8 cellular contexts compared by ENCODE assay signal in genomic region chr6:115896538-115897129, GRCh38.
A peak's percentile ranks its signal among the peaks of the same experiment; 100 is the strongest.
DNase-seq lines count a peak whose midpoint lies in the region; ATAC-seq, FAIRE-seq and TF ChIP-seq lines count a peak whose summit lies in the region.

No MANE protein-coding gene starts in this region.

- H3K27ac ChIP-seq in fibroblast of lung (ENCODE audit: insufficient read depth, low read length) = no peak overlapping the region

- H3K36me3 ChIP-seq in fibroblast of lung (ENCODE audit: control insufficient read depth, insufficient read depth, low read length) = no peaks in the 10 kb centered on the region

- no peaks in the 10 kb centered on the region for H3K9me3 ChIP-seq in fibroblast of lung (ENCODE audit: control insufficient read depth, insufficient read depth, low read depth, low read length)

- H3K27me3 ChIP-seq in fibroblast of lung (ENCODE audit: control insufficient read depth, insufficient read depth, low read length) = no peaks in the 10 kb centered on the region

- H2AFZ ChIP-seq in fibroblast of lung (ENCODE audit: low read length) = no peak overlapping the region

- H4K20me1 ChIP-seq in fibroblast of lung (ENCODE audit: control insufficient read depth, extremely low read depth, insufficient read depth, low read length) = no peaks in the 10 kb centered on the region

- no peak overlapping the region for H3K9ac ChIP-seq in fibroblast of lung (ENCODE audit: insufficient read depth, low read length)

- peak; percentile 53 for ATAC-seq in HG03378 (IDR thresholded peaks at IDR 0.05; ENCODE audit: unreplicated experiment)

- TF ChIP-seq CTCF in GM12875 (IDR thresholded peaks at IDR 0.05; ENCODE audit: borderline replicate concordance, insufficient read depth, low read depth, low read length) (peak; percentile 56; the same call in 1 of the 2 replicates), fibroblast of lung (conservative IDR thresholded peaks at IDR 0.05 in 1 of 2, IDR thresholded peaks at IDR 0.05 in 1 of 2; ENCODE audit: low read depth in 1 of 2, low read length in 2 of 2) (peak; percentile 81 to 85)

- H3K4me3 ChIP-seq in GM12875 (ENCODE audit: low read depth, low read length) = no peak overlapping the region
- no peak overlapping the region for H3K4me3 ChIP-seq in fibroblast of lung (replicated peaks in 1 of 4; ENCODE audit: control extremely low read depth in 1 of 4, insufficient read depth in 1 of 4, low read depth in 3 of 4, low read length in 4 of 4)

- H3K4me2 ChIP-seq in fibroblast of lung (ENCODE audit: extremely low read depth, insufficient read depth, low read length) = no peak overlapping the region

- peak; percentile 76 for FAIRE-seq in RCC 7860 (lab: Jason Lieb, UNC)

- no peaks in the 10 kb centered on the region for H3K4me1 ChIP-seq in fibroblast of lung (ENCODE audit: control insufficient read depth, extremely low read depth, insufficient read depth, low read length)

- H3K79me2 ChIP-seq in fibroblast of lung (ENCODE audit: control insufficient read depth, insufficient read depth, low read length) = no peaks in the 10 kb centered on the region

- peak; percentile 45 for DNase-seq in AG08396 (ENCODE audit: low spot score)
- DNase-seq in RCC 7860 (ENCODE audit: low spot score) = no peak
- peak; percentile 16 to 60 for DNase-seq in fibroblast of lung (ENCODE audit: low read depth in 2 of 2)
- peak; percentile 55 for DNase-seq in retina
- DNase-seq in activated CD4-positive, alpha-beta T cell treated with anti-CD3 and anti-CD28 coated beads for 48 hours = no peak
- DNase-seq in activated CD4-positive, CD25-positive, alpha-beta regulatory T cell (lab: John Stamatoyannopoulos, UW) = no peak

Comparison
In these comparisons a context has a peak if more than half of its experiments do, and no peak if none do; other contexts are left out.
1. DNase-seq: peak in AG08396 (single experiment), fibroblast of lung (2 of 2) and retina (single experiment); none in RCC 7860 (single experiment), activated CD4-positive, alpha-beta T cell treated with anti-CD3 and anti-CD28 coated beads for 48 hours (single experiment) and activated CD4-positive, CD25-positive, alpha-beta regulatory T cell (0 of 4).